18 cellular contexts compared by ENCODE assay signal in genomic region chr7:127816354-127817190, GRCh38.
DNase-seq lines count a peak whose midpoint lies in the region; ATAC-seq and TF ChIP-seq lines count a peak whose summit lies in the region.
"Had no signal": no experiment of that assay in that cellular context is flagged by ENCODE, and none has a peak within 500 bp of the region (broad histone marks: within the 10 kb centered on the region; RNA-seq: fewer than 3 reads in every experiment).

No MANE protein-coding gene starts in this region.

- H3K27ac Mint-ChIP-seq in nephron progenitor cell, result peak overlapping the region; percentile 20
- H3K27ac Mint-ChIP-seq: CD4-positive, CD25-positive, alpha-beta regulatory T cell had no signal

- H3K79me2 ChIP-seq in Karpas-422 (ENCODE audit: low read length), result peaks cover 99% of the 10 kb centered on the region

- H4K20me1 ChIP-seq in Karpas-422 (ENCODE audit: insufficient read depth, low read depth, low read length), result no peaks in the 10 kb centered on the region

- no peak overlapping the region for H2AFZ ChIP-seq in Karpas-422 (ENCODE audit: low read length)
- H2AFZ ChIP-seq: GM23248 had no signal

- peak overlapping the region; percentile 66 for H3K27ac ChIP-seq in Karpas-422 (ENCODE audit: low read length)
- H3K27ac ChIP-seq: GM23248 had no signal

- TF ChIP-seq CTCF in nephron progenitor cell (IDR thresholded peaks at IDR 0.05), result no peak

- H3K4me1 ChIP-seq in Karpas-422 (ENCODE audit: low read length), result peaks cover 68% of the 10 kb centered on the region

- no peak overlapping the region for H3K4me3 ChIP-seq in Karpas-422 (ENCODE audit: low read length)
- H3K4me3 ChIP-seq: GM23248 had no signal

- 0 out of 2 replicates have a peak, but pooled peaks cover 3% of the 10 kb centered on the region for H3K36me3 ChIP-seq in Karpas-422 (ENCODE audit: insufficient read depth, low read length)

- intact Hi-C loops in left ventricle myocardium superior (cut with micrococcal nuclease), result no loop called here

- H3K27me3 Mint-ChIP-seq in nephron progenitor cell (ENCODE audit: low read depth, poor library complexity), result peaks cover 2% of the 10 kb centered on the region
- H3K27me3 Mint-ChIP-seq: CD4-positive, CD25-positive, alpha-beta regulatory T cell had no signal

- no peak overlapping the region for H3K9ac ChIP-seq in Karpas-422 (ENCODE audit: low read length)
- H3K9ac ChIP-seq: GM23248 had no signal

- H3K36me3 Mint-ChIP-seq in nephron progenitor cell (ENCODE audit: low read depth), result peaks cover 6% of the 10 kb centered on the region

- H3K4me2 ChIP-seq in Karpas-422 (ENCODE audit: low read depth, low read length, poor library complexity, severe bottlenecking), result no peak overlapping the region

- DNase-seq in ACHN (peak; percentile 78), Karpas-422 (no peak), kidney tubule cell (ENCODE audit: low spot score) (peak; percentile 88), nephron progenitor cell (no peak), left ventricle myocardium superior (no peak), NCI-H345 treated with DMSO at 0.1 percent for 48 hours (lab: John Stamatoyannopoulos, UW; ENCODE audit: unreplicated experiment) (no peak)
- DNase-seq in effector CD4-positive, alpha-beta T cell, result no peak
- DNase-seq: Calu3; CD4-positive, CD25-positive, alpha-beta regulatory T cell; DND-41; GF-D8; NCI-H2107; NCI-H446; NCI-H774 had no signal

- in situ Hi-C loops in ACHN (cut with HindIII; ENCODE audit: low pct_ligation_motif_present, low pct_unique_long_range_greater_than_20kb, low sequenced_read_pairs), result no loop called here

- H3K9me3 Mint-ChIP-seq in nephron progenitor cell, result no peaks in the 10 kb centered on the region
- H3K9me3 Mint-ChIP-seq: CD4-positive, CD25-positive, alpha-beta regulatory T cell had no signal

- peaks cover 60% of the 10 kb centered on the region for H3K4me1 Mint-ChIP-seq in nephron progenitor cell

- H3K4me3 Mint-ChIP-seq in nephron progenitor cell, result no peak overlapping the region

- H3K27me3 ChIP-seq in Karpas-422 (ENCODE audit: low read length), result no peaks in the 10 kb centered on the region

- no peaks in the 10 kb centered on the region for H3K9me3 ChIP-seq in Karpas-422 (ENCODE audit: low read length)

- no peaks in the 10 kb centered on the region for H3K9me2 ChIP-seq in Karpas-422 (replicated peaks; ENCODE audit: insufficient read depth, low read length)

- no peak for ATAC-seq in HG03280 (IDR thresholded peaks at IDR 0.05; ENCODE audit: unreplicated experiment)
- no peak for ATAC-seq in left ventricle myocardium superior
- ATAC-seq: HCT116, Right ventricle myocardium inferior had no signal

Comparison
In these comparisons a context has a peak if more than half of its experiments do, and no peak if none do; other contexts are left out.
1. DNase-seq: peak in ACHN (single experiment) and kidney tubule cell (single experiment); none in Karpas-422 (single experiment), nephron progenitor cell (single experiment), effector CD4-positive, alpha-beta T cell (single experiment), left ventricle myocardium superior (single experiment) and NCI-H345 treated with DMSO at 0.1 percent for 48 hours (single experiment).